Comparison of ENCODE assay signal across 8 cellular contexts in the genomic region with DNA sequence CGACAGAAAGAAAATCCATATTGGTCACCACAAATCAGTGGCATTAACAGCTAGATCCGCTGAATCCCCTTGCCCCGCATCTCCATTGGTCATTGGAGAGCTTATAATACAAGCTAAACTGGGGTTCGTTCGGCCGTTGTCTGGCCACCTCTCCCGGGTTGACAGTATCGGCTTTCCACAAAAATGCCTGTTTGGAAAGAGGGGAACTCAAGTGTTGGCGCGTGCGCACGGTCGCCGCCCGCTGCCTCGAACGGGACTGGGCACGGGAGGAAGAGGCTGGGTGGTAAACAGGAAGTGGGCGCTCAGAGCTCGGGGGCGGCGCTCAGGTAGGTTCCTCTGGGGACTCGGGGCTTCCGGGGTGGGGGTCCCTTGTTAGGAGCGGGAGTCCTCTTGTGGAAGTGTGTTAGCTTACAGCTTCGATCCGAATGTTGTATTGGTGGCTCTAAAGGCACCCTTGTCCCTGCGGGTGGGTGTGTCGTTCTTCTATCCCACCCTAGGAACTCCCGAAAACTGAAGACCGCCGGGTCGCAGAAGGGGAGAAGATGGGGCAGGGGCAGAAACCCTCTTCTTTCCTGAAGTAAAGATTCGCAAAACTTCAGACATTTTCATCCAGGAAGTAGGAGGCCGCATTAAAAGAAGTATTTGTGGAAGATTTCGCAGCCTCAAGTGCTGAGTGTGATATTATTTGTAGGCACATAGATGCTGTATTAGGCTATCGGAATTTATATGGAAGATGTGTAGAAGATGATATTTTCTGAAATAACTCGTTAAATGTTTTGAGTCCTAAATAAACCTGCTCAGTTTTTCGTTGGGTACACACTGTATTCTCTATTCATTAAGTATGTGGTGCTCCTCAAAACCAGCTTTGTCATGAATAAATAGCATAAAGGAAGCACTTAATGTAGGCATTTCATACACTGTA. TPM values are rescaled to one million over a fixed set of nuclear protein-coding genes. Genes with fewer than 3 reads are reported as not detected.
DNase-seq lines count a peak whose midpoint lies in the region; ATAC-seq, FAIRE-seq and TF ChIP-seq lines count a peak whose summit lies in the region.

No MANE protein-coding gene starts in this region.

- H3K4me1 ChIP-seq in left ventricle myocardium inferior: peaks cover 60% of the 10 kb centered on the region
- no peaks in the 10 kb centered on the region for H3K4me1 ChIP-seq in prostate gland (replicated peaks)

- peak overlapping the region; percentile 94 for H3K4me3 Mint-ChIP-seq in T-helper 1 cell treated with Interleukin-12 subunit alpha and Interleukin-12 subunit beta and Interleukin-4 antibody, amounts not matched to agents 30 μg/mL and 1 μg/mL, for 36 hours

- peak; percentile 64 for ATAC-seq in HG02885 (IDR thresholded peaks at IDR 0.05; ENCODE audit: poor library complexity, unreplicated experiment)

- H3K27ac ChIP-seq in left ventricle myocardium inferior (replicated peaks) (peak overlapping the region; percentile 98), prostate gland (peak overlapping the region; percentile 98)

- TF ChIP-seq POLR2A in GM15510 (IDR thresholded peaks at IDR 0.05; ENCODE audit: borderline replicate concordance, extremely low read depth, insufficient read length) (peak; percentile 56), prostate gland (IDR thresholded peaks at IDR 0.05) (peak; percentile 57)

- H3K9me3 Mint-ChIP-seq in T-helper 1 cell treated with Interleukin-12 subunit alpha and Interleukin-12 subunit beta and Interleukin-4 antibody, amounts not matched to agents 30 μg/mL and 1 μg/mL, for 36 hours: no peaks in the 10 kb centered on the region

- intact Hi-C loops in left ventricle myocardium inferior (cut with micrococcal nuclease) (no loop called here), prostate gland (cut with DNase I) (loop anchor here (5.0 kb wide), 1 partner anchor 46 kb away; no protein-coding TSS in a partner anchor)

- H3K27ac Mint-ChIP-seq in T-helper 1 cell treated with Interleukin-12 subunit alpha and Interleukin-12 subunit beta and Interleukin-4 antibody, amounts not matched to agents 30 μg/mL and 1 μg/mL, for 36 hours: peak overlapping the region; percentile 99

- no peaks in the 10 kb centered on the region for H3K27me3 ChIP-seq in left ventricle myocardium inferior (ENCODE audit: low read depth)
- H3K27me3 ChIP-seq in prostate gland (replicated peaks; ENCODE audit: insufficient read depth): no peaks in the 10 kb centered on the region

- no peaks in the 10 kb centered on the region for H3K9me3 ChIP-seq in left ventricle myocardium inferior (replicated peaks)
- no peaks in the 10 kb centered on the region for H3K9me3 ChIP-seq in prostate gland

- no peak for FAIRE-seq in urothelium cell line (lab: Jason Lieb, UNC)

- H3K36me3 ChIP-seq in left ventricle myocardium inferior: peaks cover 27% of the 10 kb centered on the region
- peaks cover 0 to 4% of the 10 kb centered on the region in 2 donors for H3K36me3 ChIP-seq in prostate gland

- peaks cover 33% of the 10 kb centered on the region for H3K36me3 Mint-ChIP-seq in T-helper 1 cell treated with Interleukin-12 subunit alpha and Interleukin-12 subunit beta and Interleukin-4 antibody, amounts not matched to agents 30 μg/mL and 1 μg/mL, for 36 hours (ENCODE audit: low read depth)

- peak; percentile 93 for DNase-seq in NCI-H1694 (lab: John Stamatoyannopoulos, UW)
- DNase-seq in amygdala (lab: John Stamatoyannopoulos, UW): peak; percentile 54 to 95 (median 88)
- peak; percentile 93 for DNase-seq in left ventricle myocardium inferior
- peak; percentile 95 for DNase-seq in prostate gland (ENCODE audit: low spot score)
- peak; percentile 93 for DNase-seq in urothelium cell line (ENCODE audit: low spot score)

- H3K4me3 ChIP-seq in left ventricle myocardium inferior: peak overlapping the region; percentile 94
- peak overlapping the region; percentile 49 to 64 for H3K4me3 ChIP-seq in prostate gland

- WGBS in prostate gland: under 1% methylated on average over 35 of the region's 39 CpGs

- H3K4me1 Mint-ChIP-seq in T-helper 1 cell treated with Interleukin-12 subunit alpha and Interleukin-12 subunit beta and Interleukin-4 antibody, amounts not matched to agents 30 μg/mL and 1 μg/mL, for 36 hours (ENCODE audit: low read depth): peaks cover 37% of the 10 kb centered on the region

- H3K27me3 Mint-ChIP-seq in T-helper 1 cell treated with Interleukin-12 subunit alpha and Interleukin-12 subunit beta and Interleukin-4 antibody, amounts not matched to agents 30 μg/mL and 1 μg/mL, for 36 hours (ENCODE audit: low read depth): no peaks in the 10 kb centered on the region

- TF ChIP-seq CTCF in left ventricle myocardium inferior (IDR thresholded peaks at IDR 0.05; ENCODE audit: borderline replicate concordance): no peak
- no peak for TF ChIP-seq CTCF in prostate gland (IDR thresholded peaks at IDR 0.05)

RNA-seq across cellular contexts. Expression of gene BROX, which starts 1.0 kb away (rescaled TPM):
- 28.9 TPM for total RNA-seq in left ventricle myocardium inferior
- total RNA-seq in prostate gland: 10 to 100 TPM; 39.8 to 41.8 TPM

RNA-seq across cellular contexts. Expression of gene AIDA, which starts 1.1 kb away (rescaled TPM):
- total RNA-seq in left ventricle myocardium inferior (46.3 TPM), prostate gland (10 to 100 TPM; 36.7 to 61.4 TPM)

RNA-seq across cellular contexts. Expression of gene FAM177B, which starts 23.6 kb away (rescaled TPM):
- total RNA-seq in left ventricle myocardium inferior: not detected
- total RNA-seq in prostate gland: under 1 TPM; 0.23 to 0.51 TPM

Comparison
In these comparisons a context has a peak if more than half of its experiments do, and no peak if none do; other contexts are left out.
1. Peak in every context shown above with its lines: DNase-seq, ATAC-seq, H3K4me3 ChIP-seq and H3K27ac ChIP-seq.